20 cellular contexts compared by ENCODE assay signal in genomic region chr2:231294116-231294515, GRCh38.
A peak's percentile ranks its signal among the peaks of the same experiment; 100 is the strongest.
DNase-seq lines count a peak whose midpoint lies in the region; ATAC-seq and TF ChIP-seq lines count a peak whose summit lies in the region.
"Had no signal": no experiment of that assay in that cellular context is flagged by ENCODE, and none has a peak within 500 bp of the region (broad histone marks: within the 10 kb centered on the region; RNA-seq: fewer than 3 reads in every experiment).

No MANE protein-coding gene starts in this region.

- no peak for ATAC-seq in WTC11
- no peak for ATAC-seq in HG03108 (IDR thresholded peaks at IDR 0.05; ENCODE audit: unreplicated experiment)
- ATAC-seq in GM21723 (IDR thresholded peaks at IDR 0.05; ENCODE audit: unreplicated experiment), result no peak
- ATAC-seq in naive thymus-derived CD4-positive, alpha-beta T cell, result no peak
- ATAC-seq in GM18867 (IDR thresholded peaks at IDR 0.05; ENCODE audit: unreplicated experiment), result no peak
- ATAC-seq: PC-3 had no signal

- CTCF ChIA-PET in WTC11 (lab: Charles Lee), result interaction anchor here (0.9 kb wide), 1 partner anchor 106 kb away, joined by 3 read pairs; no protein-coding TSS in a partner anchor
- CTCF ChIA-PET in naive thymus-derived CD4-positive, alpha-beta T cell (lab: Charles Lee), result no interaction called here

- H3K27ac ChIP-seq in BLaER1, result peak overlapping the region; percentile 57; the same call in 1 of the 2 replicates
- H3K27ac ChIP-seq in left ventricle myocardium inferior (replicated peaks), result peak overlapping the region; percentile 50
- no peak overlapping the region for H3K27ac ChIP-seq in naive thymus-derived CD4-positive, alpha-beta T cell (ENCODE audit: low read depth, low read length)

- no peaks in the 10 kb centered on the region for H4K20me1 ChIP-seq in BLaER1

- POLR2A ChIA-PET in WTC11 (lab: Charles Lee), result interaction anchor here (0.5 kb wide), 1 partner anchor 30 kb away, joined by 3 read pairs; no protein-coding TSS in a partner anchor
- POLR2A ChIA-PET in naive thymus-derived CD4-positive, alpha-beta T cell (lab: Charles Lee), result no interaction called here

- DNase-seq in WTC11 (ENCODE audit: low spot score), result no peak
- DNase-seq in left ventricle myocardium inferior, result peak; percentile 45
- DNase-seq in neural crest cell (ENCODE audit: low read depth, low spot score), result no peak
- no peak for DNase-seq in naive thymus-derived CD4-positive, alpha-beta T cell
- DNase-seq: C1 segment of cervical spinal cord; CD8-positive, alpha-beta memory T cell; DMS53; H9; IMR-90; NCI-H1417; NCI-H187; NCI-H2107; NCI-H226; NCI-H524; PC-3; RPMI8226 had no signal

- H3K4me1 ChIP-seq in BLaER1 (peaks cover 47% of the 10 kb centered on the region), left ventricle myocardium inferior (peaks cover 31% of the 10 kb centered on the region)
- no peaks in the 10 kb centered on the region for H3K4me1 ChIP-seq in naive thymus-derived CD4-positive, alpha-beta T cell (ENCODE audit: control insufficient read depth in 2 of 2, insufficient read depth in 2 of 2, low read length in 2 of 2)

- no peak overlapping the region for H3K4me3 Mint-ChIP-seq in WTC11
- no peak overlapping the region for H3K4me3 Mint-ChIP-seq in neural crest cell
- no peak overlapping the region for H3K4me3 Mint-ChIP-seq in naive thymus-derived CD4-positive, alpha-beta T cell
- H3K4me3 Mint-ChIP-seq: CD8-positive, alpha-beta memory T cell; H9 had no signal

- H3K36me3 Mint-ChIP-seq in WTC11, result peaks cover 13% of the 10 kb centered on the region
- H3K36me3 Mint-ChIP-seq in neural crest cell (ENCODE audit: low read depth), result peaks cover 4% of the 10 kb centered on the region
- H3K36me3 Mint-ChIP-seq in naive thymus-derived CD4-positive, alpha-beta T cell, result no peaks in the 10 kb centered on the region

- H3K9ac ChIP-seq in BLaER1, result no peak overlapping the region

- H3K4me3 ChIP-seq in BLaER1 (no peak overlapping the region), left ventricle myocardium inferior (no peak overlapping the region)
- H3K4me3 ChIP-seq in naive thymus-derived CD4-positive, alpha-beta T cell (ENCODE audit: low read length), result no peak overlapping the region

- H3K4me1 Mint-ChIP-seq in WTC11 (peaks cover 20% of the 10 kb centered on the region), neural crest cell (peaks cover 17% of the 10 kb centered on the region)
- H3K4me1 Mint-ChIP-seq in naive thymus-derived CD4-positive, alpha-beta T cell, result peaks cover 0 to 5% (median 0%) of the 10 kb centered on the region in 7 donors
- H3K4me1 Mint-ChIP-seq: CD8-positive, alpha-beta memory T cell had no signal

- no peaks in the 10 kb centered on the region for H3K27me3 ChIP-seq in BLaER1
- no peaks in the 10 kb centered on the region for H3K27me3 ChIP-seq in left ventricle myocardium inferior (ENCODE audit: low read depth)
- no peaks in the 10 kb centered on the region for H3K27me3 ChIP-seq in naive thymus-derived CD4-positive, alpha-beta T cell (ENCODE audit: control insufficient read depth in 2 of 2, insufficient read depth in 2 of 2, low read length in 2 of 2)

- H3K27ac Mint-ChIP-seq in WTC11 (peak overlapping the region; percentile 65; the same call in 1 of the 2 replicates), neural crest cell (ENCODE audit: unreplicated experiment) (peak overlapping the region; percentile 20)
- H3K27ac Mint-ChIP-seq in naive thymus-derived CD4-positive, alpha-beta T cell, result peak overlapping the region in 1 of 9 donors; percentile 5

- H3K36me3 ChIP-seq in BLaER1, result no peaks in the 10 kb centered on the region
- H3K36me3 ChIP-seq in left ventricle myocardium inferior, result peaks cover 4% of the 10 kb centered on the region
- H3K36me3 ChIP-seq in naive thymus-derived CD4-positive, alpha-beta T cell (ENCODE audit: control insufficient read depth in 2 of 3, insufficient read depth in 3 of 3, low read length in 3 of 3), result no peaks in the 10 kb centered on the region

- no peak for TF ChIP-seq CTCF in WTC11 (IDR thresholded peaks at IDR 0.05)
- no peak for TF ChIP-seq CTCF in left ventricle myocardium inferior (IDR thresholded peaks at IDR 0.05; ENCODE audit: borderline replicate concordance)
- no peak for TF ChIP-seq CTCF in neural crest cell (conservative IDR thresholded peaks at IDR 0.05)

- intact Hi-C loops in left ventricle myocardium inferior (cut with micrococcal nuclease), result loop anchor here (10.0 kb wide), 1 partner anchor 111 kb away; no protein-coding TSS in a partner anchor
- intact Hi-C loops in naive thymus-derived CD4-positive, alpha-beta T cell (cut with micrococcal nuclease), result no loop called here

- no peaks in the 10 kb centered on the region for H3K9me3 Mint-ChIP-seq in WTC11
- no peaks in the 10 kb centered on the region for H3K9me3 Mint-ChIP-seq in neural crest cell
- H3K9me3 Mint-ChIP-seq in naive thymus-derived CD4-positive, alpha-beta T cell, result no peaks in the 10 kb centered on the region
- H3K9me3 Mint-ChIP-seq: CD8-positive, alpha-beta memory T cell; H9 had no signal

- H3K27me3 Mint-ChIP-seq in WTC11 (ENCODE audit: low read depth) (no peaks in the 10 kb centered on the region), neural crest cell (ENCODE audit: low read depth) (no peaks in the 10 kb centered on the region)
- peaks cover 0 to 8% (median 0%) of the 10 kb centered on the region in 5 donors for H3K27me3 Mint-ChIP-seq in naive thymus-derived CD4-positive, alpha-beta T cell

- no peaks in the 10 kb centered on the region for H3K9me3 ChIP-seq in BLaER1
- no peaks in the 10 kb centered on the region for H3K9me3 ChIP-seq in left ventricle myocardium inferior (replicated peaks)
- H3K9me3 ChIP-seq in naive thymus-derived CD4-positive, alpha-beta T cell (ENCODE audit: control insufficient read depth in 2 of 3, low read length in 3 of 3), result no peaks in the 10 kb centered on the region

- H3K4me2 ChIP-seq in BLaER1, result peak overlapping the region; percentile 73

TF ChIP-seq in WTC11, 78 proteins besides CTCF, POLR2A, EP300 and RAD21:
- TF ChIP-seq ZNF219 (CRISPR knock-in tag; IDR thresholded peaks at IDR 0.05; ENCODE audit: borderline replicate concordance) (no peak), TCF7 (CRISPR knock-in tag; IDR thresholded peaks at IDR 0.05; ENCODE audit: low read depth) (no peak), ZBTB43 (CRISPR knock-in tag; IDR thresholded peaks at IDR 0.05) (no peak), STAT6 (CRISPR knock-in tag; conservative IDR thresholded peaks at IDR 0.05; ENCODE audit: low read depth) (no peak), IRF1 (CRISPR knock-in tag; IDR thresholded peaks at IDR 0.05) (no peak)
